In the genomic region with DNA sequence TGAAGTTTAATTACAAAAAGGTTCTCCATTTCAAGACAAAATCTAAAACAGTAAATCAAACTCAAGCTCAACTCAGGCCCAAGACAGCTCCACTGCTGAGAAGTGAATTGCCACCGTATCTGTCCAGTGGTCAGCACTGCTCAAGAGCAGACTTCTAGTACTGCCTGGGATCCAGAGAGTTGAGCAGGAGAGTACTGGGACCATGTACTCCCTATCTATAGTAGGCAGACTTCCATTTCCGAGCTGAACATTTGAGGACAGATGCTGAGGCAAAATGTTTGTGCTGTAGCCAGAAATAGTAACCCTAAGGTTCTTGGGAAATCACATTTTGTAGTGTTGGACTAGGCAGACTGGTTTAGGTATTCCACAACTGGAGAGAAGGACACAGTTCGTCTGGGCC, we compare ENCODE assay signal across 25 cellular contexts.
"Had no signal": no experiment of that assay in that cellular context is flagged by ENCODE, and none has a peak within 500 bp of the region (broad histone marks: within the 10 kb centered on the region; RNA-seq: fewer than 3 reads in every experiment).

No MANE protein-coding gene starts in this region.

- H3K4me1 Mint-ChIP-seq: memory B cell; natural killer cell; stimulated activated memory B cell treated with anti-CD40 and anti-IgM and Interleukin-4, amounts not matched to agents 10 μg/mL and 1 μg/mL and 100 μg/mL, for 72 hours had no signal

- H3K4me3 Mint-ChIP-seq: memory B cell; natural killer cell; stimulated activated memory B cell treated with anti-CD40 and anti-IgM and Interleukin-4, amounts not matched to agents 10 μg/mL and 1 μg/mL and 100 μg/mL, for 72 hours; stimulated activated naive CD8-positive, alpha-beta T cell treated with anti-CD3 and anti-CD28 coated beads, Interleukin-15, Interleukin-2, amounts not matched to agents 100 ng/mL and 50 ng/mL, for 24 hours had no signal

- ATAC-seq: left colon; natural killer cell; pancreas; stimulated activated memory B cell treated with anti-CD40 and anti-IgM and Interleukin-4, amounts not matched to agents 10 μg/mL and 1 μg/mL and 100 μg/mL, for 72 hours; upper lobe of right lung had no signal

- H3K27ac ChIP-seq: dorsolateral prefrontal cortex, neutrophil, pancreas, sigmoid colon, skin epidermis, spleen, suprapubic skin, transverse colon, upper lobe of right lung, uterus had no signal

- H3K27me3 Mint-ChIP-seq: memory B cell; stimulated activated memory B cell treated with anti-CD40 and anti-IgM and Interleukin-4, amounts not matched to agents 10 μg/mL and 1 μg/mL and 100 μg/mL, for 72 hours; stimulated activated naive CD8-positive, alpha-beta T cell treated with anti-CD3 and anti-CD28 coated beads, Interleukin-15, Interleukin-2, amounts not matched to agents 100 ng/mL and 50 ng/mL, for 24 hours had no signal

- DNase-seq: cerebellar nuclear complex; cortex of kidney; dorsolateral prefrontal cortex; effector CD4-positive, alpha-beta T cell; head of caudate nucleus; hippocampal formation; left colon; natural killer cell; pancreas; retina; sigmoid colon; spleen; stimulated activated CD4-positive, alpha-beta T cell treated with anti-CD3 and anti-CD28 coated beads, Interleukin-4, amount 100 ng/mL, for 4 hours; transverse colon; upper lobe of right lung; uterus had no signal

- H3K4me1 ChIP-seq: pancreas, spleen, transverse colon, upper lobe of right lung, uterus had no signal

- H3K27me3 ChIP-seq: dorsolateral prefrontal cortex, neutrophil, pancreas, sigmoid colon, spleen, suprapubic skin, transverse colon, upper lobe of right lung, uterus had no signal

- H3K9me3 ChIP-seq: neutrophil, pancreas, sigmoid colon, spleen, suprapubic skin, transverse colon, upper lobe of right lung, uterus had no signal

- H3K4me3 ChIP-seq: dorsolateral prefrontal cortex, lung, pancreas, sigmoid colon, skin epidermis, spleen, suprapubic skin, transverse colon, upper lobe of right lung, uterus had no signal

- FAIRE-seq: frontal cortex, islet of Langerhans had no signal

- H3K9me3 Mint-ChIP-seq: memory B cell; natural killer cell; stimulated activated memory B cell treated with anti-CD40 and anti-IgM and Interleukin-4, amounts not matched to agents 10 μg/mL and 1 μg/mL and 100 μg/mL, for 72 hours; stimulated activated naive CD8-positive, alpha-beta T cell treated with anti-CD3 and anti-CD28 coated beads, Interleukin-15, Interleukin-2, amounts not matched to agents 100 ng/mL and 50 ng/mL, for 24 hours had no signal

- H3K27ac Mint-ChIP-seq: memory B cell; natural killer cell; stimulated activated memory B cell treated with anti-CD40 and anti-IgM and Interleukin-4, amounts not matched to agents 10 μg/mL and 1 μg/mL and 100 μg/mL, for 72 hours; stimulated activated naive CD8-positive, alpha-beta T cell treated with anti-CD3 and anti-CD28 coated beads, Interleukin-15, Interleukin-2, amounts not matched to agents 100 ng/mL and 50 ng/mL, for 24 hours had no signal

- H3K36me3 Mint-ChIP-seq: natural killer cell had no signal
